ENCODE assay signal across 8 cellular contexts in genomic region chr1:53946252-53947171, GRCh38. TPM values are rescaled to one million over a fixed set of nuclear protein-coding genes. Genes with fewer than 3 reads are reported as not detected.
DNase-seq lines count a peak whose midpoint lies in the region; ATAC-seq and TF ChIP-seq lines count a peak whose summit lies in the region.

LRRC42 (plus strand) TSS chr1:53946350; CDS start chr1:53952000, 5,650 bp downstream.

- H3K36me3 ChIP-seq in SJCRH30 (no peaks in the 10 kb centered on the region), muscle layer of duodenum (ENCODE audit: control insufficient read depth in 1 of 2, insufficient read depth in 2 of 2, low read length in 2 of 2) (no peaks in the 10 kb centered on the region)

- in situ Hi-C loops in GM18951 (cut with MboI; ENCODE audit: low sequenced_read_pairs, unreplicated experiment) = no loop called here
- in situ Hi-C loops in endometrial microvascular endothelial cells (cut with HindIII; ENCODE audit: inconsistent ontology term, low pct_unique_long_range_greater_than_20kb, low sequenced_read_pairs) = no loop called here

- ATAC-seq in HG03097 (IDR thresholded peaks at IDR 0.05; ENCODE audit: low FRiP score, unreplicated experiment) = peak; percentile 55

- no peaks in the 10 kb centered on the region for H3K27me3 ChIP-seq in SJCRH30
- no peaks in the 10 kb centered on the region for H3K27me3 ChIP-seq in muscle layer of duodenum (ENCODE audit: low read depth, low read length)

- TF ChIP-seq POLR2A in GM18951 (IDR thresholded peaks at IDR 0.05; ENCODE audit: extremely low read depth, insufficient read depth, insufficient read length) = peak; percentile 22

- H3K4me3 ChIP-seq in SJCRH30 = peak within 1 kb of the TSS; percentile 95
- H3K4me3 ChIP-seq in muscle layer of duodenum (ENCODE audit: low read depth in 1 of 2, low read length in 2 of 2) = peak within 1 kb of the TSS; percentile 80 to 84

- peak; percentile 98 for DNase-seq in D341Med (ENCODE audit: low spot score)
- DNase-seq in SJCRH30 = no peak
- DNase-seq in NCI-H69 (lab: John Stamatoyannopoulos, UW) = no peak
- no peak for DNase-seq in effector CD4-positive, alpha-beta T cell

- H3K27ac ChIP-seq in SJCRH30 = peak within 1 kb of the TSS; percentile 73
- peak within 1 kb of the TSS; percentile 70 for H3K27ac ChIP-seq in muscle layer of duodenum (ENCODE audit: low read length)

- no peaks in the 10 kb centered on the region for H3K9me3 ChIP-seq in SJCRH30 (replicated peaks)
- no peaks in the 10 kb centered on the region for H3K9me3 ChIP-seq in muscle layer of duodenum (ENCODE audit: control insufficient read depth in 1 of 2, low read length in 2 of 2)

- H3K4me1 ChIP-seq in SJCRH30 (peaks cover 4% of the 10 kb centered on the region; the same call in 1 of the 2 replicates), muscle layer of duodenum (ENCODE audit: control insufficient read depth in 1 of 2, insufficient read depth in 2 of 2, low read length in 2 of 2) (peaks cover 5 to 30% of the 10 kb centered on the region in 2 donors)

RNA-seq across cellular contexts. Expression of gene LRRC42, which starts in this region (rescaled TPM):
- total RNA-seq in SJCRH30 (2014; rRNA removed; shearing (Covaris generic)) = 48.4 and 50.7 TPM in 2 replicates
- total RNA-seq in endometrial microvascular endothelial cells (ENCODE audit: inconsistent ontology term) = 34.6 TPM
